In the genomic region with DNA sequence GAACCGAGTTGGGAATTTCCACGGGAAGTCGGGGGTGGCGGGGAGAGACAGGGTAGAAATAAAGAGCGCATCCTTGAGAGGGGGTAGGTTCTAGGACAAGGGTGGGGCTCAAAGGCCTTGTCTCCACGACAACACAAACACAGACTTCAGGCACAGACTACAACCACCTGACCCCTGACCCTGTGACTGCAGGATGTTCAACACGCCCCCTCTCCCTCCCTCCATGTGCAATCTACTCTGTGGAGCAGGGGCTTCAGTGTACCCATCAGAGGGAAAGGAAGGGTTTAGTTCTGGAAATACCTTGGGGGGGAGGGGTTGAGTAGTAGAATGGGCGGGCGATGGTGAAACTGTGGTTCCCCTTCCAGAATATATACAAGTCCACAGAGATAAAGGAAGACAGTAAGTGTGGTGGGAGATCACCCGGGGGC, we compare ENCODE assay signal across 8 cellular contexts. TPM values are rescaled to one million over a fixed set of nuclear protein-coding genes. Genes with fewer than 3 reads are reported as not detected.
A peak's percentile ranks its signal among the peaks of the same experiment; 100 is the strongest.
DNase-seq lines count a peak whose midpoint lies in the region; ATAC-seq, FAIRE-seq and TF ChIP-seq lines count a peak whose summit lies in the region.

No MANE protein-coding gene starts in this region.

- no TSS peak for BruUV-seq in endothelial cell of umbilical vein (replicated peaks; lab: Mats Ljungman, UMichigan)

- in situ Hi-C loops in GM13977 (cut with MboI; ENCODE audit: low pct_unique_long_range_greater_than_20kb, low sequenced_read_pairs, unreplicated experiment) = no loop called here

- TF ChIP-seq CTCF in GM13977 (IDR thresholded peaks at IDR 0.05; ENCODE audit: extremely low read depth, insufficient read depth, missing control alignments) = no peak
- no peak for TF ChIP-seq CTCF in endothelial cell of umbilical vein (IDR thresholded peaks at IDR 0.05; ENCODE audit: extremely low read depth in 1 of 2, insufficient read depth in 1 of 2, low read depth in 1 of 2, low read length in 2 of 2)

- H3K4me3 ChIP-seq in endothelial cell of umbilical vein (replicated peaks in 1 of 3; ENCODE audit: insufficient read depth in 1 of 3, low read depth in 1 of 3, low read length in 3 of 3) = peak overlapping the region; percentile 37 to 96 (median 65)
- peak overlapping the region; percentile 98 for H3K4me3 ChIP-seq in mononuclear cell (ENCODE audit: low read length)

- no peaks in the 10 kb centered on the region for H3K9me3 Mint-ChIP-seq in activated CD8-positive, alpha-beta T cell treated with anti-CD3 and anti-CD28 coated beads, Interleukin-2, amount 10 ng/mL, durations not matched to agents 7 days and 5 days (ENCODE audit: insufficient read depth)
- H3K9me3 Mint-ChIP-seq in stimulated activated effector memory CD8-positive, alpha-beta T cell treated with anti-CD3 and anti-CD28 coated beads, Interleukin-12 subunit alpha, Interleukin-12 subunit beta, amount 100 ng/mL, for 72 hours = no peaks in the 10 kb centered on the region

- peak overlapping the region; percentile 81 for H3K4me2 ChIP-seq in endothelial cell of umbilical vein (ENCODE audit: insufficient read depth, low read length)

- peaks cover 66% of the 10 kb centered on the region for H3K4me1 Mint-ChIP-seq in activated CD8-positive, alpha-beta T cell treated with anti-CD3 and anti-CD28 coated beads, Interleukin-2, amount 10 ng/mL, durations not matched to agents 7 days and 5 days (ENCODE audit: low read depth)
- H3K4me1 Mint-ChIP-seq in stimulated activated effector memory CD8-positive, alpha-beta T cell treated with anti-CD3 and anti-CD28 coated beads, Interleukin-12 subunit alpha, Interleukin-12 subunit beta, amount 100 ng/mL, for 72 hours = peaks cover 63% of the 10 kb centered on the region

- ATAC-seq in activated CD8-positive, alpha-beta T cell treated with anti-CD3 and anti-CD28 coated beads, Interleukin-2, amount 10 ng/mL, durations not matched to agents 7 days and 5 days = peak; percentile 34
- ATAC-seq in stimulated activated effector memory CD8-positive, alpha-beta T cell treated with anti-CD3 and anti-CD28 coated beads, Interleukin-12 subunit alpha, Interleukin-12 subunit beta, amount 100 ng/mL, for 72 hours = peak; percentile 60
- ATAC-seq in GM21529 (IDR thresholded peaks at IDR 0.05; ENCODE audit: unreplicated experiment) = no peak

- H3K4me1 ChIP-seq in endothelial cell of umbilical vein (ENCODE audit: control insufficient read depth, extremely low read depth, insufficient read depth, low read length) (peaks cover 31% of the 10 kb centered on the region), mononuclear cell (ENCODE audit: insufficient read depth, low read length) (peaks cover 72% of the 10 kb centered on the region)

- peaks cover 3 to 9% of the 10 kb centered on the region in 2 experiments for H3K36me3 ChIP-seq in endothelial cell of umbilical vein (ENCODE audit: control insufficient read depth in 2 of 2, extremely low read depth in 1 of 2, insufficient read depth in 2 of 2, low read length in 2 of 2)

- DNase-seq in A172 (ENCODE audit: low spot score) (peak; percentile 64), GM13977 (ENCODE audit: low spot score) (peak; percentile 77), NCI-H774 (lab: John Stamatoyannopoulos, UW) (peak; percentile 40), endothelial cell of umbilical vein (ENCODE audit: low read depth, low spot score) (peak; percentile 83)
- DNase-seq in activated CD8-positive, alpha-beta T cell treated with anti-CD3 and anti-CD28 coated beads, Interleukin-2, amount 10 ng/mL, durations not matched to agents 7 days and 5 days = peak; percentile 84
- DNase-seq in stimulated activated effector memory CD8-positive, alpha-beta T cell treated with anti-CD3 and anti-CD28 coated beads, Interleukin-12 subunit alpha, Interleukin-12 subunit beta, amount 100 ng/mL, for 72 hours (ENCODE audit: low spot score in 2 of 2) = peak; percentile 28 to 80

- H3K36me3 Mint-ChIP-seq in activated CD8-positive, alpha-beta T cell treated with anti-CD3 and anti-CD28 coated beads, Interleukin-2, amount 10 ng/mL, durations not matched to agents 7 days and 5 days (ENCODE audit: low read depth) = peaks cover 68% of the 10 kb centered on the region
- H3K36me3 Mint-ChIP-seq in stimulated activated effector memory CD8-positive, alpha-beta T cell treated with anti-CD3 and anti-CD28 coated beads, Interleukin-12 subunit alpha, Interleukin-12 subunit beta, amount 100 ng/mL, for 72 hours = peaks cover 81% of the 10 kb centered on the region

- H3K9ac ChIP-seq in endothelial cell of umbilical vein (replicated peaks; ENCODE audit: extremely low read depth, insufficient read depth, low read length) = peak overlapping the region; percentile 69

- peak; percentile 90 for FAIRE-seq in endothelial cell of umbilical vein (lab: Jason Lieb, UNC)

- intact Hi-C loops in endothelial cell of umbilical vein (cut with micrococcal nuclease) = loop anchor here (1.0 to 10.0 kb wide), 3 partner anchors 15 to 260 kb away; a partner anchor contains a TSS

- H3K9me1 ChIP-seq in endothelial cell of umbilical vein (replicated peaks; ENCODE audit: control insufficient read depth, extremely low read depth, insufficient read depth, low read length) = no peaks in the 10 kb centered on the region

- CTCF ChIA-PET in activated CD8-positive, alpha-beta T cell treated with anti-CD3 and anti-CD28 coated beads, Interleukin-2, amount 10 ng/mL, durations not matched to agents 7 days and 5 days (lab: Charles Lee) = no interaction called here
- CTCF ChIA-PET in endothelial cell of umbilical vein (lab: Charles Lee) = no interaction called here

- H3K27me3 ChIP-seq in endothelial cell of umbilical vein (ENCODE audit: control insufficient read depth in 2 of 2, insufficient read depth in 2 of 2, low read length in 2 of 2) = no peaks in the 10 kb centered on the region
- H3K27me3 ChIP-seq in mononuclear cell (ENCODE audit: insufficient read depth, low read length) = no peaks in the 10 kb centered on the region

- peak overlapping the region; percentile 48 for H3K27ac ChIP-seq in endothelial cell of umbilical vein (ENCODE audit: insufficient read depth, low read depth, low read length)

- H3K27ac Mint-ChIP-seq in activated CD8-positive, alpha-beta T cell treated with anti-CD3 and anti-CD28 coated beads, Interleukin-2, amount 10 ng/mL, durations not matched to agents 7 days and 5 days = peak overlapping the region; percentile 97
- H3K27ac Mint-ChIP-seq in stimulated activated effector memory CD8-positive, alpha-beta T cell treated with anti-CD3 and anti-CD28 coated beads, Interleukin-12 subunit alpha, Interleukin-12 subunit beta, amount 100 ng/mL, for 72 hours = peak overlapping the region; percentile 99

- H3K9me3 ChIP-seq in endothelial cell of umbilical vein (replicated peaks; ENCODE audit: control insufficient read depth, insufficient read depth, low read length) (no peaks in the 10 kb centered on the region), mononuclear cell (ENCODE audit: low read depth, low read length) (no peaks in the 10 kb centered on the region)

- peaks cover 24% of the 10 kb centered on the region for H3K79me2 ChIP-seq in endothelial cell of umbilical vein (ENCODE audit: control insufficient read depth, insufficient read depth, low read length)

- H4K20me1 ChIP-seq in endothelial cell of umbilical vein (replicated peaks; ENCODE audit: control insufficient read depth, extremely low read depth, insufficient read depth, low read length) = no peaks in the 10 kb centered on the region

- POLR2A ChIA-PET in activated CD8-positive, alpha-beta T cell treated with anti-CD3 and anti-CD28 coated beads, Interleukin-2, amount 10 ng/mL, durations not matched to agents 7 days and 5 days (lab: Charles Lee) = no interaction called here
- POLR2A ChIA-PET in endothelial cell of umbilical vein (lab: Charles Lee) = no interaction called here

- H3K27me3 Mint-ChIP-seq in activated CD8-positive, alpha-beta T cell treated with anti-CD3 and anti-CD28 coated beads, Interleukin-2, amount 10 ng/mL, durations not matched to agents 7 days and 5 days (ENCODE audit: low read depth) = no peaks in the 10 kb centered on the region

- peak overlapping the region; percentile 25 for H2AFZ ChIP-seq in endothelial cell of umbilical vein (ENCODE audit: low read depth, low read length)

- peak overlapping the region; percentile 99 for H3K4me3 Mint-ChIP-seq in activated CD8-positive, alpha-beta T cell treated with anti-CD3 and anti-CD28 coated beads, Interleukin-2, amount 10 ng/mL, durations not matched to agents 7 days and 5 days
- peak overlapping the region; percentile 100 for H3K4me3 Mint-ChIP-seq in stimulated activated effector memory CD8-positive, alpha-beta T cell treated with anti-CD3 and anti-CD28 coated beads, Interleukin-12 subunit alpha, Interleukin-12 subunit beta, amount 100 ng/mL, for 72 hours

- no peak for TF ChIP-seq POLR2A in endothelial cell of umbilical vein (IDR thresholded peaks at IDR 0.05; ENCODE audit: low read depth, low read length)

- dilution Hi-C loops in endothelial cell of umbilical vein (cut with MboI; ENCODE audit: extremely low pct_ligation_motif_present, low sequenced_read_pairs) = no loop called here

RNA-seq across cellular contexts. Expression of a gene that starts 0.7 kb away (rescaled TPM):
- total RNA-seq in A172 (2014; rRNA removed; shearing (Covaris generic)) = 59.4 and 61.6 TPM in 2 replicates
- total RNA-seq in activated CD8-positive, alpha-beta T cell treated with anti-CD3 and anti-CD28 coated beads, Interleukin-2, amount 10 ng/mL, durations not matched to agents 7 days and 5 days = 100 to 1,000 TPM; 245 to 252 TPM
- 90.7 and 98.0 TPM in 2 replicates for total RNA-seq in endothelial cell of umbilical vein
- 69.6 and 79.9 TPM in 2 replicates for polyA plus RNA-seq in endothelial cell of umbilical vein
- polyA plus RNA-seq in endothelial cell of umbilical vein (2011; cell fraction: cytosol; rRNA removed) = 42.4 and 53.0 TPM in 2 replicates
- polyA plus RNA-seq in endothelial cell of umbilical vein (2011; cell fraction: nucleus; rRNA removed) = 59.5 and 68.8 TPM in 2 replicates
- 41.2 and 49.3 TPM in 2 replicates for polyA plus RNA-seq in endothelial cell of umbilical vein (2012)
- polyA minus RNA-seq in endothelial cell of umbilical vein = 57.0 and 60.6 TPM in 2 replicates
- 38.7 TPM for polyA minus RNA-seq in endothelial cell of umbilical vein (2011; cell fraction: cytosol; rRNA and poly(A)+ RNA removed)
- polyA minus RNA-seq in endothelial cell of umbilical vein (2011; cell fraction: nucleus; rRNA and poly(A)+ RNA removed) = 24.4 and 32.1 TPM in 2 replicates
- total RNA-seq in mononuclear cell = 188 TPM

RNA-seq across cellular contexts. Expression of a gene that starts 3.0 kb away (rescaled TPM):
- 7.6 and 8.8 TPM in 2 replicates for total RNA-seq in A172 (2014; rRNA removed; shearing (Covaris generic))
- 10 to 100 TPM; 10.7 to 11.1 TPM for total RNA-seq in activated CD8-positive, alpha-beta T cell treated with anti-CD3 and anti-CD28 coated beads, Interleukin-2, amount 10 ng/mL, durations not matched to agents 7 days and 5 days
- 12.6 and 13.9 TPM in 2 replicates for total RNA-seq in endothelial cell of umbilical vein
- 15.4 and 16.5 TPM in 2 replicates for polyA plus RNA-seq in endothelial cell of umbilical vein
- polyA plus RNA-seq in endothelial cell of umbilical vein (2011; cell fraction: cytosol; rRNA removed) = 12.3 and 14.5 TPM in 2 replicates
- 10.2 and 12.1 TPM in 2 replicates for polyA plus RNA-seq in endothelial cell of umbilical vein (2011; cell fraction: nucleus; rRNA removed)
- polyA plus RNA-seq in endothelial cell of umbilical vein (2012) = 8.0 and 11.4 TPM in 2 replicates
- 17.6 and 18.4 TPM in 2 replicates for polyA minus RNA-seq in endothelial cell of umbilical vein
- polyA minus RNA-seq in endothelial cell of umbilical vein (2011; cell fraction: cytosol; rRNA and poly(A)+ RNA removed) = 7.0 TPM
- polyA minus RNA-seq in endothelial cell of umbilical vein (2011; cell fraction: nucleus; rRNA and poly(A)+ RNA removed) = 7.4 and 9.0 TPM in 2 replicates
- 12.6 TPM for total RNA-seq in mononuclear cell

RNA-seq across cellular contexts. Expression of a gene that starts 8.2 kb away (rescaled TPM):
- 56.2 and 60.0 TPM in 2 replicates for total RNA-seq in A172 (2014; rRNA removed; shearing (Covaris generic))
- 100 to 1,000 TPM; 112 to 114 TPM for total RNA-seq in activated CD8-positive, alpha-beta T cell treated with anti-CD3 and anti-CD28 coated beads, Interleukin-2, amount 10 ng/mL, durations not matched to agents 7 days and 5 days
- 52.0 and 54.4 TPM in 2 replicates for total RNA-seq in endothelial cell of umbilical vein
- polyA plus RNA-seq in endothelial cell of umbilical vein = 19.2 and 20.5 TPM in 2 replicates
- polyA plus RNA-seq in endothelial cell of umbilical vein (2011; cell fraction: cytosol; rRNA removed) = 30.1 and 33.0 TPM in 2 replicates
- 40.9 and 50.0 TPM in 2 replicates for polyA plus RNA-seq in endothelial cell of umbilical vein (2011; cell fraction: nucleus; rRNA removed)
- 52.0 and 58.9 TPM in 2 replicates for polyA plus RNA-seq in endothelial cell of umbilical vein (2012)
- 17.5 and 28.2 TPM in 2 replicates for polyA minus RNA-seq in endothelial cell of umbilical vein
- 7.6 TPM for polyA minus RNA-seq in endothelial cell of umbilical vein (2011; cell fraction: cytosol; rRNA and poly(A)+ RNA removed)
- 11.7 and 14.9 TPM in 2 replicates for polyA minus RNA-seq in endothelial cell of umbilical vein (2011; cell fraction: nucleus; rRNA and poly(A)+ RNA removed)
- 15.2 TPM for total RNA-seq in mononuclear cell

RNA-seq across cellular contexts. Expression of a gene that starts 15.8 kb away (rescaled TPM):
- total RNA-seq in A172 (2014; rRNA removed; shearing (Covaris generic)) = 17.7 and 18.3 TPM in 2 replicates
- total RNA-seq in activated CD8-positive, alpha-beta T cell treated with anti-CD3 and anti-CD28 coated beads, Interleukin-2, amount 10 ng/mL, durations not matched to agents 7 days and 5 days = 10 to 100 TPM; 50.8 to 58.2 TPM
- total RNA-seq in endothelial cell of umbilical vein = 85.8 and 90.3 TPM in 2 replicates
- polyA plus RNA-seq in endothelial cell of umbilical vein = 87.7 and 101 TPM in 2 replicates
- 39.3 and 50.9 TPM in 2 replicates for polyA plus RNA-seq in endothelial cell of umbilical vein (2011; cell fraction: cytosol; rRNA removed)
- 352 and 462 TPM in 2 replicates for polyA plus RNA-seq in endothelial cell of umbilical vein (2011; cell fraction: nucleus; rRNA removed)
- 43.0 and 44.3 TPM in 2 replicates for polyA plus RNA-seq in endothelial cell of umbilical vein (2012)
- polyA minus RNA-seq in endothelial cell of umbilical vein = 80.4 and 85.1 TPM in 2 replicates
- 15.9 TPM for polyA minus RNA-seq in endothelial cell of umbilical vein (2011; cell fraction: cytosol; rRNA and poly(A)+ RNA removed)
- 58.8 and 75.8 TPM in 2 replicates for polyA minus RNA-seq in endothelial cell of umbilical vein (2011; cell fraction: nucleus; rRNA and poly(A)+ RNA removed)
- 14.7 TPM for total RNA-seq in mononuclear cell

RNA-seq across cellular contexts. Expression of a gene that starts 25.1 kb away (rescaled TPM):
- total RNA-seq in A172 (2014; rRNA removed; shearing (Covaris generic)) = 85.3 and 93.7 TPM in 2 replicates
- 10 to 100 TPM; 72.0 to 78.4 TPM for total RNA-seq in activated CD8-positive, alpha-beta T cell treated with anti-CD3 and anti-CD28 coated beads, Interleukin-2, amount 10 ng/mL, durations not matched to agents 7 days and 5 days
- total RNA-seq in endothelial cell of umbilical vein = 52.3 and 63.5 TPM in 2 replicates
- 27.5 and 31.0 TPM in 2 replicates for polyA plus RNA-seq in endothelial cell of umbilical vein
- 51.3 and 61.3 TPM in 2 replicates for polyA plus RNA-seq in endothelial cell of umbilical vein (2011; cell fraction: cytosol; rRNA removed)
- polyA plus RNA-seq in endothelial cell of umbilical vein (2011; cell fraction: nucleus; rRNA removed) = 35.2 and 48.3 TPM in 2 replicates
- polyA plus RNA-seq in endothelial cell of umbilical vein (2012) = 85.6 and 86.7 TPM in 2 replicates
- polyA minus RNA-seq in endothelial cell of umbilical vein = 20.6 and 22.2 TPM in 2 replicates
- polyA minus RNA-seq in endothelial cell of umbilical vein (2011; cell fraction: cytosol; rRNA and poly(A)+ RNA removed) = 13.7 TPM
- polyA minus RNA-seq in endothelial cell of umbilical vein (2011; cell fraction: nucleus; rRNA and poly(A)+ RNA removed) = 9.4 and 17.9 TPM in 2 replicates
- 11.1 TPM for total RNA-seq in mononuclear cell
